ENCODE assay signal across 26 cellular contexts in the genomic region with DNA sequence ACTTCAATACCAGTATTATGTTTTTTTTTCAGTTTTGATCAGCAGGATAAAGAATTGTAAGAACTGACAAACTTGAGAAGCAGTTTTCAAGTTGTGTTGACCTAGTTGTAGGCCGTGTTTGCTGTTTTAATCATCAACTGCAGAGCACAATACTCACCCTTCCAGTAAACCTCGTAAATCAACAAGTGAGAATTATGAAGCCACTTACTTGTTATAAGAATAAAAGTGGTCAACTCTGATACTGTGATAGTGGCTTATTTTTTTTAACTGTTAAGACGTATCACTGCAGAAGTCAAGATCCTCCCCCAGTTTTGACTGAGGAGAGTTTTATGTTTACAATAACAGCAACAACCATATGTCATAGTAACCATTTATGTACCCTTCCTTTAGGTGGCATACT.
"Had no signal": no experiment of that assay in that cellular context is flagged by ENCODE, and none has a peak within 500 bp of the region (broad histone marks: within the 10 kb centered on the region; RNA-seq: fewer than 3 reads in every experiment).

No MANE protein-coding gene starts in this region.

- H3K9me3 ChIP-seq: adrenal gland, colonic mucosa, esophagus squamous epithelium had no signal

- H3K4me1 Mint-ChIP-seq: activated CD4-positive, alpha-beta T cell treated with anti-CD3 and anti-CD28 coated beads for 36 hours; activated CD4-positive, alpha-beta T cell treated with anti-CD3 and anti-CD28 coated beads, Interleukin-2, amount 10 ng/mL, durations not matched to agents 24 days and 14 days; activated CD8-positive, alpha-beta memory T cell treated with anti-CD3 and anti-CD28 coated beads, Interleukin-2, amount 10 ng/mL, durations not matched to agents 7 days and 5 days; activated naive CD8-positive, alpha-beta T cell treated with anti-CD3 and anti-CD28 coated beads, Interleukin-2, amount 50 U/mL, for 24 hours had no signal

- H3K4me1 ChIP-seq: colonic mucosa had no signal

- DNase-seq: activated CD4-positive, alpha-beta memory T cell treated with anti-CD3 and anti-CD28 coated beads for 36 hours; activated CD4-positive, alpha-beta T cell treated with anti-CD3 and anti-CD28 coated beads for 36 hours; activated CD4-positive, alpha-beta T cell treated with anti-CD3 and anti-CD28 coated beads, Interleukin-2, amount 10 ng/mL, durations not matched to agents 24 days and 14 days; activated CD4-positive, CD25-positive, alpha-beta regulatory T cell; activated CD4-positive, CD25-positive, alpha-beta regulatory T cell treated with anti-CD3 and anti-CD28 coated beads, Interleukin-2, amount 50 U/mL, for 72 hours; activated CD8-positive, alpha-beta memory T cell treated with anti-CD3 and anti-CD28 coated beads, Interleukin-2, amount 10 ng/mL, durations not matched to agents 7 days and 5 days; activated CD8-positive, alpha-beta memory T cell treated with anti-CD3 and anti-CD28 coated beads, Interleukin-2, amount 50 U/mL, for 4 hours; activated CD8-positive, alpha-beta T cell treated with anti-CD3 and anti-CD28 coated beads, Interleukin-2, amount 10 ng/mL, durations not matched to agents 7 days and 5 days; activated effector memory CD4-positive, alpha-beta T cell treated with anti-CD3 and anti-CD28 coated beads, Interleukin-2, amount 50 U/mL, for 16 hours; activated naive CD4-positive, alpha-beta T cell treated with anti-CD3 and anti-CD28 coated beads for 36 hours; activated naive CD8-positive, alpha-beta T cell treated with anti-CD3 and anti-CD28 coated beads for 36 hours; activated naive CD8-positive, alpha-beta T cell treated with anti-CD3 and anti-CD28 coated beads, Interleukin-2, amount 50 U/mL, for 24 hours; activated T-cell treated with anti-CD3 and anti-CD28 coated beads, Interleukin-2, amount 50 U/mL, for 1 hour; adrenal gland; amygdala; caudate nucleus; colonic mucosa; effector CD8-positive, alpha-beta T cell; esophagus squamous epithelium; head of caudate nucleus had no signal

- H3K27ac ChIP-seq: adrenal gland, colonic mucosa, epithelial cell of prostate, esophagus squamous epithelium had no signal

- H3K27me3 ChIP-seq: adrenal gland, colonic mucosa, esophagus squamous epithelium had no signal

- H3K36me3 ChIP-seq: adrenal gland, colonic mucosa, esophagus squamous epithelium had no signal

- FAIRE-seq: endometrium, endothelial cell of umbilical vein, frontal cortex had no signal

- H3K4me3 ChIP-seq: adrenal gland, colonic mucosa, esophagus squamous epithelium had no signal

- H3K9me3 Mint-ChIP-seq: activated naive CD4-positive, alpha-beta T cell treated with anti-CD3 and anti-CD28 coated beads for 36 hours; activated naive CD4-positive, alpha-beta T cell treated with anti-CD3 and anti-CD28 coated beads, Interleukin-2, amount 50 U/mL, for 24 hours; activated naive CD8-positive, alpha-beta T cell treated with anti-CD3 and anti-CD28 coated beads for 36 hours; activated T-helper 2 cell treated with anti-CD3 and anti-CD28 coated beads, Interferon-gamma antibody, Interleukin-2, Interleukin-4, amounts not matched to agents 10 μg/mL and 5 μg/mL and 100 μg/mL, durations not matched to agents 14 hours and 24 hours and 36 hours had no signal

- H3K4me3 Mint-ChIP-seq: activated CD4-positive, alpha-beta memory T cell treated with anti-CD3 and anti-CD28 coated beads for 36 hours; activated CD4-positive, alpha-beta T cell treated with anti-CD3 and anti-CD28 coated beads for 36 hours; activated CD4-positive, alpha-beta T cell treated with anti-CD3 and anti-CD28 coated beads, Interleukin-2, amount 10 ng/mL, durations not matched to agents 24 days and 14 days; activated CD8-positive, alpha-beta memory T cell treated with anti-CD3 and anti-CD28 coated beads, Interleukin-2, amount 10 ng/mL, durations not matched to agents 7 days and 5 days; activated CD8-positive, alpha-beta T cell treated with anti-CD3 and anti-CD28 coated beads, Interleukin-2, amount 10 ng/mL, durations not matched to agents 7 days and 5 days; activated naive CD4-positive, alpha-beta T cell treated with anti-CD3 and anti-CD28 coated beads for 36 hours; activated naive CD4-positive, alpha-beta T cell treated with anti-CD3 and anti-CD28 coated beads, Interleukin-2, amount 50 U/mL, for 24 hours; activated naive CD8-positive, alpha-beta T cell treated with anti-CD3 and anti-CD28 coated beads for 36 hours; activated naive CD8-positive, alpha-beta T cell treated with anti-CD3 and anti-CD28 coated beads, Interleukin-2, amount 50 U/mL, for 24 hours had no signal

- H3K27ac Mint-ChIP-seq: activated CD4-positive, alpha-beta memory T cell treated with anti-CD3 and anti-CD28 coated beads for 36 hours; activated CD4-positive, alpha-beta T cell treated with anti-CD3 and anti-CD28 coated beads for 36 hours; activated CD4-positive, alpha-beta T cell treated with anti-CD3 and anti-CD28 coated beads, Interleukin-2, amount 10 ng/mL, durations not matched to agents 24 days and 14 days; activated CD8-positive, alpha-beta memory T cell treated with anti-CD3 and anti-CD28 coated beads, Interleukin-2, amount 10 ng/mL, durations not matched to agents 7 days and 5 days; activated CD8-positive, alpha-beta T cell treated with anti-CD3 and anti-CD28 coated beads, Interleukin-2, amount 10 ng/mL, durations not matched to agents 7 days and 5 days; activated naive CD4-positive, alpha-beta T cell treated with anti-CD3 and anti-CD28 coated beads for 36 hours; activated naive CD4-positive, alpha-beta T cell treated with anti-CD3 and anti-CD28 coated beads, Interleukin-2, amount 50 U/mL, for 24 hours; activated naive CD8-positive, alpha-beta T cell treated with anti-CD3 and anti-CD28 coated beads for 36 hours; activated naive CD8-positive, alpha-beta T cell treated with anti-CD3 and anti-CD28 coated beads, Interleukin-2, amount 50 U/mL, for 24 hours; activated T-helper 2 cell treated with anti-CD3 and anti-CD28 coated beads, Interferon-gamma antibody, Interleukin-2, Interleukin-4, amounts not matched to agents 10 μg/mL and 5 μg/mL and 100 μg/mL, durations not matched to agents 14 hours and 24 hours and 36 hours had no signal

- ATAC-seq: activated CD4-positive, alpha-beta T cell treated with anti-CD3 and anti-CD28 coated beads for 36 hours; activated CD8-positive, alpha-beta memory T cell treated with anti-CD3 and anti-CD28 coated beads, Interleukin-2, amount 10 ng/mL, durations not matched to agents 7 days and 5 days; activated CD8-positive, alpha-beta T cell treated with anti-CD3 and anti-CD28 coated beads, Interleukin-2, amount 10 ng/mL, durations not matched to agents 7 days and 5 days; activated naive CD8-positive, alpha-beta T cell treated with anti-CD3 and anti-CD28 coated beads, Interleukin-2, amount 50 U/mL, for 24 hours had no signal

- H3K27me3 Mint-ChIP-seq: activated CD4-positive, alpha-beta memory T cell treated with anti-CD3 and anti-CD28 coated beads for 36 hours; activated CD4-positive, alpha-beta T cell treated with anti-CD3 and anti-CD28 coated beads for 36 hours; activated CD4-positive, alpha-beta T cell treated with anti-CD3 and anti-CD28 coated beads, Interleukin-2, amount 10 ng/mL, durations not matched to agents 24 days and 14 days; activated CD8-positive, alpha-beta memory T cell treated with anti-CD3 and anti-CD28 coated beads, Interleukin-2, amount 10 ng/mL, durations not matched to agents 7 days and 5 days; activated naive CD4-positive, alpha-beta T cell treated with anti-CD3 and anti-CD28 coated beads, Interleukin-2, amount 50 U/mL, for 24 hours; activated naive CD8-positive, alpha-beta T cell treated with anti-CD3 and anti-CD28 coated beads for 36 hours; activated naive CD8-positive, alpha-beta T cell treated with anti-CD3 and anti-CD28 coated beads, Interleukin-2, amount 50 U/mL, for 24 hours had no signal
